21 cellular contexts compared by ENCODE assay signal in the genomic region with DNA sequence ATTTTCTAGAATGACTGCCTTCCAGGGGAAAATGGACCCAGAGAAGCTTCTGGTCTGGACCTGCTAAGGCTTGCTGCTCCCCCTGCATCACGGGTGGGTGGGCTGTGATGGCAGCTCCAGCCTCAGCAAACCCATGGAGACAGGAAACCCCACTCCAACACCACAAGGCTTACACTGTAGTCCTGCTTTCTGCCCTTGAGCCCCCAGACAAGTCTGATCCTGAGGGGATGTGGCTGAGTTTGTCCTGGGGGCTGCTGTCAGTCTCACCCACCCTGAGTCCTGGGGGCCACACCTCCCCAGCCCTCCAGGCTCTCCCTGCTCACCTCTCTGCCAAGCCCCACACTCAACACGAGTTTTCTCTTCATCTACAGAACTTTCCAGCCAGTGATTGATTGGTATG.
"Had no signal": no experiment of that assay in that cellular context is flagged by ENCODE, and none has a peak within 500 bp of the region (broad histone marks: within the 10 kb centered on the region; RNA-seq: fewer than 3 reads in every experiment).

No MANE protein-coding gene starts in this region.

- H3K27ac Mint-ChIP-seq: memory B cell; naive thymus-derived CD8-positive, alpha-beta T cell; nephron; progenitor cell of endocrine pancreas; stimulated activated memory B cell treated with anti-CD40 and anti-IgM and Interleukin-4, amounts not matched to agents 10 μg/mL and 1 μg/mL and 100 μg/mL, for 72 hours; type B pancreatic cell had no signal

- H3K4me3 Mint-ChIP-seq: memory B cell; naive thymus-derived CD8-positive, alpha-beta T cell; nephron; neural crest cell; stimulated activated memory B cell treated with anti-CD40 and anti-IgM and Interleukin-4, amounts not matched to agents 10 μg/mL and 1 μg/mL and 100 μg/mL, for 72 hours; stimulated activated naive CD8-positive, alpha-beta T cell treated with anti-CD3 and anti-CD28 coated beads, Interleukin-15, amount 100 ng/mL, for 72 hours; type B pancreatic cell had no signal

- H3K9me3 Mint-ChIP-seq: memory B cell; naive thymus-derived CD8-positive, alpha-beta T cell; nephron; neural crest cell; stimulated activated memory B cell treated with anti-CD40 and anti-IgM and Interleukin-4, amounts not matched to agents 10 μg/mL and 1 μg/mL and 100 μg/mL, for 72 hours; stimulated activated naive CD8-positive, alpha-beta T cell treated with anti-CD3 and anti-CD28 coated beads, Interleukin-15, amount 100 ng/mL, for 72 hours; type B pancreatic cell had no signal

- H3K36me3 Mint-ChIP-seq: memory B cell; stimulated activated memory B cell treated with anti-CD40 and anti-IgM and Interleukin-4, amounts not matched to agents 10 μg/mL and 1 μg/mL and 100 μg/mL, for 72 hours; type B pancreatic cell had no signal

- H3K27me3 Mint-ChIP-seq: progenitor cell of endocrine pancreas, type B pancreatic cell had no signal

- ATAC-seq: left ventricle myocardium superior; naive thymus-derived CD8-positive, alpha-beta T cell; right cardiac atrium; stimulated activated memory B cell treated with anti-CD40 and anti-IgM and Interleukin-4, amounts not matched to agents 10 μg/mL and 1 μg/mL and 100 μg/mL, for 72 hours had no signal

- H3K4me1 Mint-ChIP-seq: memory B cell, neural crest cell had no signal

- DNase-seq: left ventricle myocardium superior; naive thymus-derived CD8-positive, alpha-beta T cell; occipital lobe; ovary; right cardiac atrium; sigmoid colon; small intestine; stimulated activated CD4-positive, alpha-beta T cell treated with anti-CD3 and anti-CD28 coated beads, Interleukin-1b, Interleukin-23, amount 100 ng/mL, for 48 hours; stimulated activated CD4-positive, alpha-beta T cell treated with anti-CD3 and anti-CD28 coated beads, Interleukin-2, amount 100 ng/mL, for 48 hours; stimulated activated CD4-positive, alpha-beta T cell treated with anti-CD3 and anti-CD28 coated beads, Interleukin-4, amount 100 ng/mL, for 4 hours; stimulated activated CD8-positive, alpha-beta memory T cell treated with anti-CD3 and anti-CD28 coated beads, Interleukin-4, amount 100 ng/mL, for 48 hours; stimulated activated naive CD4-positive, alpha-beta T cell treated with Interleukin-2 at 50 U/mL for 16 hours; stimulated activated naive CD8-positive, alpha-beta T cell treated with anti-CD3 and anti-CD28 coated beads, Interleukin-15, amount 100 ng/mL, for 72 hours; substantia nigra; uterus had no signal
